Comparison of ENCODE assay signal across 12 cellular contexts in genomic region chr18:58087928-58088722, GRCh38. TPM values are rescaled to one million over a fixed set of nuclear protein-coding genes. Genes with fewer than 3 reads are reported as not detected.
A peak's percentile ranks its signal among the peaks of the same experiment; 100 is the strongest.
DNase-seq lines count a peak whose midpoint lies in the region; ATAC-seq and TF ChIP-seq lines count a peak whose summit lies in the region.
"Had no signal": no experiment of that assay in that cellular context is flagged by ENCODE, and none has a peak within 500 bp of the region (broad histone marks: within the 10 kb centered on the region; RNA-seq: fewer than 3 reads in every experiment).

No MANE protein-coding gene starts in this region.

- H3K4me1 ChIP-seq in Peyer's patch, result peaks cover 0 to 9% (median 0%) of the 10 kb centered on the region in 4 donors
- peaks cover 30% of the 10 kb centered on the region for H3K4me1 ChIP-seq in foreskin keratinocyte
- peaks cover 0 to 29% (median 23%) of the 10 kb centered on the region in 4 donors for H3K4me1 ChIP-seq in upper lobe of left lung
- H3K4me1 ChIP-seq: BLaER1 had no signal

- H3K27me3 ChIP-seq in Peyer's patch, result no peaks in the 10 kb centered on the region
- no peaks in the 10 kb centered on the region for H3K27me3 ChIP-seq in foreskin keratinocyte
- H3K27me3 ChIP-seq in upper lobe of left lung, result no peaks in the 10 kb centered on the region
- H3K27me3 ChIP-seq in dorsolateral prefrontal cortex, result peaks cover 0 to 6% (median 0%) of the 10 kb centered on the region in 45 donors
- H3K27me3 ChIP-seq: BLaER1 had no signal

- no peaks in the 10 kb centered on the region for H3K4me1 Mint-ChIP-seq in activated T-cell treated with anti-CD3 and anti-CD28 coated beads, Interleukin-2, amount 50 U/mL, for 4 hours (ENCODE audit: low read depth)
- H3K4me1 Mint-ChIP-seq in chondrocyte (ENCODE audit: low read depth), result no peaks in the 10 kb centered on the region

- intact Hi-C loops in dorsolateral prefrontal cortex (cut with DNase I), result no loop called here

- 31 to 33% methylated on average over 2 to 6 of the region's 6 CpGs for WGBS in upper lobe of left lung, 2 donors

- no peak overlapping the region for H3K4me3 Mint-ChIP-seq in activated T-cell treated with anti-CD3 and anti-CD28 coated beads, Interleukin-2, amount 50 U/mL, for 4 hours
- no peak overlapping the region for H3K4me3 Mint-ChIP-seq in chondrocyte (ENCODE audit: unreplicated experiment)

- H3K27me3 Mint-ChIP-seq in activated T-cell treated with anti-CD3 and anti-CD28 coated beads, Interleukin-2, amount 50 U/mL, for 4 hours (ENCODE audit: low read depth), result no peaks in the 10 kb centered on the region
- no peaks in the 10 kb centered on the region for H3K27me3 Mint-ChIP-seq in chondrocyte (ENCODE audit: low read depth)

- H3K4me3 ChIP-seq in Peyer's patch (peak overlapping the region in 1 of 4 donors; percentile 25), upper lobe of left lung (no peak overlapping the region), dorsolateral prefrontal cortex (no peak overlapping the region)
- H3K4me3 ChIP-seq: BLaER1 had no signal

- no peaks in the 10 kb centered on the region for H3K36me3 ChIP-seq in Peyer's patch
- H3K36me3 ChIP-seq in upper lobe of left lung, result no peaks in the 10 kb centered on the region

- H3K9me3 ChIP-seq in Peyer's patch (no peaks in the 10 kb centered on the region), upper lobe of left lung (no peaks in the 10 kb centered on the region)

- ATAC-seq in activated T-cell treated with anti-CD3 and anti-CD28 coated beads, Interleukin-2, amount 50 U/mL, for 4 hours, result peak; percentile 27 to 71
- peak; percentile 88 for ATAC-seq in foreskin keratinocyte
- ATAC-seq in upper lobe of left lung (ENCODE audit: low FRiP score in 2 of 2), result peak; percentile 53 to 81
- ATAC-seq in HG03095 (IDR thresholded peaks at IDR 0.05; ENCODE audit: unreplicated experiment), result no peak

- no peaks in the 10 kb centered on the region for H3K9me3 Mint-ChIP-seq in activated T-cell treated with anti-CD3 and anti-CD28 coated beads, Interleukin-2, amount 50 U/mL, for 4 hours
- H3K9me3 Mint-ChIP-seq in chondrocyte (ENCODE audit: low read depth), result peaks cover 14% of the 10 kb centered on the region

- peak in 2 of 6 experiments; percentile 9 to 15 for TF ChIP-seq CTCF in Peyer's patch (IDR thresholded peaks at IDR 0.05)
- no peak for TF ChIP-seq CTCF in foreskin keratinocyte (conservative IDR thresholded peaks at IDR 0.05)
- TF ChIP-seq CTCF in upper lobe of left lung (IDR thresholded peaks at IDR 0.05), result peak in 1 of 6 experiments; percentile 34
- no peak for TF ChIP-seq CTCF in chondrocyte (IDR thresholded peaks at IDR 0.05)
- no peak for TF ChIP-seq CTCF in dorsolateral prefrontal cortex (IDR thresholded peaks at IDR 0.05 in 54 of 56, conservative IDR thresholded peaks at IDR 0.05 in 2 of 56; ENCODE audit: low read depth in 1 of 56, partially characterized antibody in 56 of 56)

- no peaks in the 10 kb centered on the region for H3K36me3 Mint-ChIP-seq in activated T-cell treated with anti-CD3 and anti-CD28 coated beads, Interleukin-2, amount 50 U/mL, for 4 hours (ENCODE audit: insufficient read depth)
- peaks cover 2% of the 10 kb centered on the region for H3K36me3 Mint-ChIP-seq in chondrocyte (ENCODE audit: low read depth)

- H3K27ac Mint-ChIP-seq in chondrocyte (ENCODE audit: unreplicated experiment), result no peak overlapping the region

- TF ChIP-seq EP300 in upper lobe of left lung (IDR thresholded peaks at IDR 0.05), result peak in 2 of 4 donors; percentile 38 to 78

- DNase-seq in activated T-cell treated with anti-CD3 and anti-CD28 coated beads, Interleukin-2, amount 50 U/mL, for 4 hours, result no peak
- no peak for DNase-seq in activated T-cell treated with anti-CD3 and anti-CD28 coated beads for 4 hours
- DNase-seq in Peyer's patch, result peak in 2 of 3 donors; percentile 67 to 77
- DNase-seq in foreskin keratinocyte, result peak; percentile 90 to 97
- DNase-seq in upper lobe of left lung, result peak in 1 of 2 donors; percentile 84
- no peak for DNase-seq in chondrocyte (ENCODE audit: low spot score)
- no peak for DNase-seq in dorsolateral prefrontal cortex
- DNase-seq: activated naive CD4-positive, alpha-beta T cell treated with anti-CD3 and anti-CD28 coated beads, Interleukin-2, amount 50 U/mL, for 16 hours; effector memory CD4-positive, alpha-beta T cell; NCI-H2107 had no signal

- H3K27ac ChIP-seq in Peyer's patch, result peak overlapping the region in 3 of 4 donors; percentile 54 to 90 (median 67)
- H3K27ac ChIP-seq in foreskin keratinocyte, result no peak overlapping the region
- H3K27ac ChIP-seq in upper lobe of left lung, result peak overlapping the region; percentile 60 to 77 (median 72)
- H3K27ac ChIP-seq in dorsolateral prefrontal cortex, result no peak overlapping the region
- H3K27ac ChIP-seq: BLaER1 had no signal

- TF ChIP-seq POLR2A in Peyer's patch (IDR thresholded peaks at IDR 0.05) (peak in 1 of 2 donors; percentile 57), upper lobe of left lung (IDR thresholded peaks at IDR 0.05) (peak in 1 of 4 donors; percentile 24)

RNA-seq across cellular contexts. Expression of gene NEDD4L, which starts 44.1 kb away (rescaled TPM):
- total RNA-seq in activated T-cell treated with anti-CD3 and anti-CD28 coated beads, Interleukin-2, amount 50 U/mL, for 4 hours, result 1 to 10 TPM; 2.6 to 4.7 (median 2.9) TPM
- 100 to 1,000 TPM; 213 to 312 (median 277) TPM for total RNA-seq in Peyer's patch
- total RNA-seq in foreskin keratinocyte, result 76.3 and 79.5 TPM in 2 replicates
- 52.6 and 62.1 TPM in 2 replicates for polyA plus RNA-seq in foreskin keratinocyte
- total RNA-seq in upper lobe of left lung, result 100 to 1,000 TPM; 148 to 491 (median 300) TPM
- total RNA-seq in chondrocyte, result 21.6 to 27.6 TPM (median 25.8 TPM) in 3 replicates
- total RNA-seq in dorsolateral prefrontal cortex, result 100 to 1,000 TPM in 114 of 120 experiments, 10 to 100 TPM in 6; 54.4 to 214 (median 149) TPM

Comparison
In these comparisons a context has a peak if more than half of its experiments do, and no peak if none do; other contexts are left out.
1. DNase-seq: peak in Peyer's patch (2 of 3) and foreskin keratinocyte (2 of 2); none in activated T-cell treated with anti-CD3 and anti-CD28 coated beads, Interleukin-2, amount 50 U/mL, for 4 hours (single experiment), activated T-cell treated with anti-CD3 and anti-CD28 coated beads for 4 hours (single experiment), chondrocyte (single experiment) and dorsolateral prefrontal cortex (0 of 10).
2. H3K27ac ChIP-seq: peak in Peyer's patch (3 of 4) and upper lobe of left lung (4 of 4); none in foreskin keratinocyte (single experiment) and dorsolateral prefrontal cortex (0 of 59).